Comparison of ENCODE assay signal across 10 cellular contexts in genomic region chr6:36873115-36873514, GRCh38. TPM values are rescaled to one million over a fixed set of nuclear protein-coding genes. Genes with fewer than 3 reads are reported as not detected.
A peak's percentile ranks its signal among the peaks of the same experiment; 100 is the strongest.
DNase-seq lines count a peak whose midpoint lies in the region; ATAC-seq, FAIRE-seq and TF ChIP-seq lines count a peak whose summit lies in the region.
"Had no signal": no experiment of that assay in that cellular context is flagged by ENCODE, and none has a peak within 500 bp of the region (broad histone marks: within the 10 kb centered on the region; RNA-seq: fewer than 3 reads in every experiment).

No MANE protein-coding gene starts in this region.

- H3K36me3 ChIP-seq in HepG2 (replicated peaks in 1 of 2; ENCODE audit: control insufficient read depth in 1 of 2, insufficient read depth in 2 of 2, low read length in 2 of 2) (peaks cover 3 to 33% of the 10 kb centered on the region in 2 experiments; a peak in 4 of 5 replicates), right lobe of liver (no peaks in the 10 kb centered on the region), PC-3 (ENCODE audit: low read depth, low read length) (peaks cover 21% of the 10 kb centered on the region)

- in situ Hi-C loops in HepG2 (cut with HindIII; ENCODE audit: extremely low pct_ligation_motif_present, low pct_unique_long_range_greater_than_20kb) = no loop called here

- H3K79me2 ChIP-seq in HepG2 (ENCODE audit: insufficient read depth, low read length) (peaks cover 31% of the 10 kb centered on the region), PC-3 (ENCODE audit: low read length) (peaks cover 46% of the 10 kb centered on the region)

- TF ChIP-seq POLR2A in HepG2 (IDR thresholded peaks at IDR 0.05; ENCODE audit: insufficient read depth in 1 of 2, low read depth in 2 of 2, low read length in 2 of 2) = no peak
- TF ChIP-seq POLR2A in right lobe of liver (IDR thresholded peaks at IDR 0.05) = no peak

- H3K4me1 Mint-ChIP-seq in endothelial cell (ENCODE audit: unreplicated experiment) = peaks cover 21% of the 10 kb centered on the region
- H3K4me1 Mint-ChIP-seq in stimulated activated naive CD8-positive, alpha-beta T cell treated with anti-CD3 and anti-CD28 coated beads, Interleukin-15, amount 100 ng/mL, for 72 hours = peaks cover 61% of the 10 kb centered on the region

- peaks cover 9% of the 10 kb centered on the region for H3K36me3 Mint-ChIP-seq in endothelial cell (ENCODE audit: low read depth, unreplicated experiment)

- TF ChIP-seq EP300 in HepG2 (IDR thresholded peaks at IDR 0.05; ENCODE audit: low read depth in 2 of 2, low read length in 2 of 2) = no peak
- no peak for TF ChIP-seq EP300 in HepG2 (CRISPR knock-in tag; IDR thresholded peaks at IDR 0.05; ENCODE audit: borderline replicate concordance)

- H3K4me2 ChIP-seq in HepG2 (ENCODE audit: low read depth, low read length) (peak overlapping the region; percentile 92), PC-3 (ENCODE audit: low read length) (peak overlapping the region; percentile 90)

- H3F3A ChIP-seq in PC-3 (ENCODE audit: low read length, unreplicated experiment) = no peaks in the 10 kb centered on the region

- H3K9me3 Mint-ChIP-seq in endothelial cell (ENCODE audit: unreplicated experiment) = no peaks in the 10 kb centered on the region
- no peaks in the 10 kb centered on the region for H3K9me3 Mint-ChIP-seq in stimulated activated naive CD8-positive, alpha-beta T cell treated with anti-CD3 and anti-CD28 coated beads, Interleukin-15, amount 100 ng/mL, for 72 hours

- CTCF ChIA-PET in HepG2 (lab: Yijun Ruan, JAX; ENCODE audit: low intra/inter-chr PET ratio, low total read pairs) (interaction anchor here (1.7 to 1.8 kb wide), 2 partner anchors 90 to 107 kb away, joined by 3 to 8 read pairs; no protein-coding TSS in a partner anchor), PC-3 (lab: Charles Lee) (no interaction called here)

- H2AFZ ChIP-seq in HepG2 (ENCODE audit: low read length) (no peak overlapping the region), PC-3 (ENCODE audit: low read length) (no peak overlapping the region)

- DNase-seq in HepG2 (ENCODE audit: low spot score) = no peak
- DNase-seq in right lobe of liver = no peak
- DNase-seq in PC-3 = no peak
- DNase-seq in endothelial cell (ENCODE audit: low spot score) = no peak
- DNase-seq in stimulated activated naive CD8-positive, alpha-beta T cell treated with anti-CD3 and anti-CD28 coated beads, Interleukin-15, amount 100 ng/mL, for 72 hours = no peak
- DNase-seq in dorsolateral prefrontal cortex = no peak
- no peak for DNase-seq in substantia nigra (lab: John Stamatoyannopoulos, UW)
- no peak for DNase-seq in HCEC 1CT
- DNase-seq: SHP77 treated with DMSO at 0.1 percent for 48 hours had no signal

- H4K20me1 ChIP-seq in HepG2 (ENCODE audit: insufficient read depth, low read length) (no peaks in the 10 kb centered on the region; the same call in 1 of the 2 replicates), PC-3 (ENCODE audit: low read length) (no peaks in the 10 kb centered on the region)

- TF ChIP-seq RAD21 in HepG2 (CRISPR knock-in tag; IDR thresholded peaks at IDR 0.05) = no peak

- no peak for FAIRE-seq in HepG2 (lab: Jason Lieb, UNC)
- FAIRE-seq: frontal cortex had no signal

- 98% methylated on average over 1 of the region's 1 CpG for WGBS in HepG2 (ENCODE audit: low lambda C conversion rate)
- 85% methylated on average over 1 of the region's 1 CpG for WGBS in right lobe of liver (ENCODE audit: insufficient coverage, low coverage, low lambda C conversion rate, missing lambda C conversion rate)

- no peaks in the 10 kb centered on the region for H3K27me3 Mint-ChIP-seq in endothelial cell (ENCODE audit: unreplicated experiment)
- no peaks in the 10 kb centered on the region for H3K27me3 Mint-ChIP-seq in stimulated activated naive CD8-positive, alpha-beta T cell treated with anti-CD3 and anti-CD28 coated beads, Interleukin-15, amount 100 ng/mL, for 72 hours

- BruUV-seq in HepG2 (replicated peaks; lab: Mats Ljungman, UMichigan) (no TSS peak), PC-3 (replicated peaks; lab: Mats Ljungman, UMichigan) (no TSS peak)

- POLR2A ChIA-PET in HepG2 (lab: Yijun Ruan, JAX) (interaction anchor here (2.3 to 2.9 kb wide), 4 partner anchors 13 to 113 kb away, joined by 14 to 61 read pairs (median 23); partner anchors contain the start of genes C6orf89 and MTCH1), PC-3 (lab: Charles Lee; ENCODE audit: unreplicated experiment) (no interaction called here)

- ATAC-seq in HepG2 (no peak), right lobe of liver (no peak), PC-3 (no peak)
- ATAC-seq in stimulated activated naive CD8-positive, alpha-beta T cell treated with anti-CD3 and anti-CD28 coated beads, Interleukin-15, amount 100 ng/mL, for 72 hours = no peak

- H3K4me1 ChIP-seq in HepG2 (ENCODE audit: insufficient read depth, low read length) = peaks cover 34% of the 10 kb centered on the region
- peaks cover 0 to 19% (median 2%) of the 10 kb centered on the region in 4 donors for H3K4me1 ChIP-seq in right lobe of liver
- peaks cover 18% of the 10 kb centered on the region for H3K4me1 ChIP-seq in PC-3 (ENCODE audit: insufficient read depth, low read length)

- TF ChIP-seq CTCF in HepG2 (CRISPR knock-in tag; IDR thresholded peaks at IDR 0.05) = no peak
- TF ChIP-seq CTCF in right lobe of liver (IDR thresholded peaks at IDR 0.05) = no peak
- TF ChIP-seq CTCF in PC-3 (conservative IDR thresholded peaks at IDR 0.05; ENCODE audit: low read depth, low read length) = no peak
- TF ChIP-seq CTCF in endothelial cell (IDR thresholded peaks at IDR 0.05; ENCODE audit: unreplicated experiment) = no peak
- TF ChIP-seq CTCF in dorsolateral prefrontal cortex (IDR thresholded peaks at IDR 0.05 in 54 of 56, conservative IDR thresholded peaks at IDR 0.05 in 2 of 56; ENCODE audit: low read depth in 1 of 56, partially characterized antibody in 56 of 56) = no peak

- intact Hi-C loops in HepG2 (cut with micrococcal nuclease; ENCODE audit: unreplicated experiment) = loop anchor here (2.0 kb wide), 1 partner anchor 38 kb away; no protein-coding TSS in a partner anchor
- intact Hi-C loops in right lobe of liver (cut with DNase I) = no loop called here
- intact Hi-C loops in PC-3 (cut with micrococcal nuclease) = no loop called here
- intact Hi-C loops in dorsolateral prefrontal cortex (cut with DNase I) = no loop called here

- H3K9ac ChIP-seq in HepG2 (ENCODE audit: insufficient read depth, low read depth, low read length) (peak overlapping the region; percentile 90; the same call in 1 of the 2 replicates), PC-3 (ENCODE audit: low read length) (peak overlapping the region; percentile 95; the same call in 1 of the 2 replicates)

- no peak overlapping the region for H3K27ac Mint-ChIP-seq in endothelial cell (ENCODE audit: unreplicated experiment)
- peak overlapping the region in 1 of 2 donors; percentile 75 for H3K27ac Mint-ChIP-seq in stimulated activated naive CD8-positive, alpha-beta T cell treated with anti-CD3 and anti-CD28 coated beads, Interleukin-15, amount 100 ng/mL, for 72 hours

- peak overlapping the region; percentile 99 for H3K4me3 Mint-ChIP-seq in endothelial cell (ENCODE audit: unreplicated experiment)
- peak overlapping the region; percentile 90 to 94 for H3K4me3 Mint-ChIP-seq in stimulated activated naive CD8-positive, alpha-beta T cell treated with anti-CD3 and anti-CD28 coated beads, Interleukin-15, amount 100 ng/mL, for 72 hours

- H3K4me3 ChIP-seq in HepG2 (replicated peaks in 1 of 3; ENCODE audit: insufficient read depth in 1 of 3, low read depth in 2 of 3, low read length in 3 of 3) = peak overlapping the region in 2 of 3 experiments; percentile 83 to 94; a peak in 3 of 6 replicates
- no peak overlapping the region for H3K4me3 ChIP-seq in right lobe of liver
- H3K4me3 ChIP-seq in PC-3 (ENCODE audit: low read length) = peak overlapping the region; percentile 92
- peak overlapping the region in 27 of 59 donors; percentile 10 to 97 (median 88) for H3K4me3 ChIP-seq in dorsolateral prefrontal cortex

- no peaks in the 10 kb centered on the region for H3K9me2 ChIP-seq in PC-3 (replicated peaks; ENCODE audit: low read length)

- H3K9me3 ChIP-seq in HepG2 (ENCODE audit: low read length) (no peaks in the 10 kb centered on the region), right lobe of liver (no peaks in the 10 kb centered on the region), PC-3 (ENCODE audit: low read length) (no peaks in the 10 kb centered on the region)

- H3K27me3 ChIP-seq in HepG2 (ENCODE audit: control insufficient read depth in 1 of 2, insufficient read depth in 2 of 2, low read length in 2 of 2) (peaks cover 0 to 2% of the 10 kb centered on the region in 2 experiments; a peak in 2 of 5 replicates), right lobe of liver (no peaks in the 10 kb centered on the region), PC-3 (ENCODE audit: low read length) (no peaks in the 10 kb centered on the region), dorsolateral prefrontal cortex (no peaks in the 10 kb centered on the region)

- H3K27ac ChIP-seq in HepG2 (ENCODE audit: extremely low read length, insufficient read depth, low read length) (no peak overlapping the region), right lobe of liver (no peak overlapping the region), PC-3 (ENCODE audit: low read length) (no peak overlapping the region), dorsolateral prefrontal cortex (no peak overlapping the region), substantia nigra (ENCODE audit: low read depth, low read length, poor library complexity, severe bottlenecking) (no peak overlapping the region)

RNA-seq across cellular contexts. Expression of gene PPIL1, which starts 1.5 kb away (rescaled TPM):
- total RNA-seq in HepG2 (2016; rRNA removed; fragmentation: Illumina TruSeq; extraction: Trizol) (144 and 202 TPM in 2 replicates), right lobe of liver (10 to 100 TPM; 11.2 to 29.2 (median 16.5) TPM), PC-3 (2014; rRNA removed) (37.3 and 39.9 TPM in 2 replicates), endothelial cell (ENCODE audit: unreplicated experiment) (33.4 TPM), dorsolateral prefrontal cortex (10 to 100 TPM; 14.7 to 37.9 (median 25.3) TPM)
- 18.7 and 21.1 TPM in 2 replicates for total RNA-seq in HepG2 (2016; cell fraction: cytosol; rRNA removed; fragmentation: Illumina TruSeq; extraction: Trizol; ENCODE audit: low read depth)
- total RNA-seq in HepG2 (2016; cell fraction: insoluble cytoplasmic fraction; rRNA removed; fragmentation: Illumina TruSeq; extraction: Trizol) = 144 and 223 TPM in 2 replicates
- total RNA-seq in HepG2 (2016; cell fraction: membrane; rRNA removed; fragmentation: Illumina TruSeq; extraction: Trizol) = 75.0 TPM in 2 replicates
- 60.3 and 65.1 TPM in 2 replicates for total RNA-seq in HepG2 (2016; cell fraction: nucleus; rRNA removed; fragmentation: Illumina TruSeq; extraction: Trizol)
- polyA plus RNA-seq in HepG2 (2011; rRNA removed) = 59.0 and 74.2 TPM in 2 replicates
- polyA plus RNA-seq in HepG2 (2011; cell fraction: cytosol; rRNA removed) = 53.5 and 73.2 TPM in 2 replicates
- 9.9 and 13.8 TPM in 2 replicates for polyA plus RNA-seq in HepG2 (2011; cell fraction: nucleus; rRNA removed)
- polyA plus RNA-seq in HepG2 (2012) = 62.2 and 66.4 TPM in 2 replicates
- polyA plus RNA-seq in HepG2 (2016; cell fraction: cytosol; fragmentation: Illumina TruSeq; extraction: Trizol; ENCODE audit: low read depth) = 20.3 and 21.1 TPM in 2 replicates
- 209 and 228 TPM in 2 replicates for polyA plus RNA-seq in HepG2 (2016; cell fraction: insoluble cytoplasmic fraction; fragmentation: Illumina TruSeq; extraction: Trizol; ENCODE audit: low read depth)
- 57.0 and 58.9 TPM in 2 replicates for polyA plus RNA-seq in HepG2 (2016; cell fraction: membrane; fragmentation: Illumina TruSeq; extraction: Trizol; ENCODE audit: low read depth)
- 73.7 and 81.3 TPM in 2 replicates for polyA plus RNA-seq in HepG2 (2016; cell fraction: nucleus; fragmentation: Illumina TruSeq; extraction: Trizol; ENCODE audit: insufficient read depth, low read depth)
- polyA minus RNA-seq in HepG2 (2011; rRNA and poly(A)+ RNA removed; ENCODE audit: low replicate concordance) = 69.1 and 72.7 TPM in 2 replicates
- polyA minus RNA-seq in HepG2 (2011; cell fraction: cytosol; rRNA and poly(A)+ RNA removed) = 31.7 and 39.2 TPM in 2 replicates
- polyA minus RNA-seq in HepG2 (2011; cell fraction: nucleus; rRNA and poly(A)+ RNA removed) = 17.1 and 20.0 TPM in 2 replicates

RNA-seq across cellular contexts. Expression of gene C6orf89, which starts 12.6 kb away (rescaled TPM):
- total RNA-seq in HepG2 (2016; rRNA removed; fragmentation: Illumina TruSeq; extraction: Trizol) (23.9 and 32.2 TPM in 2 replicates), right lobe of liver (10 to 100 TPM; 29.0 to 37.0 (median 32.1) TPM), PC-3 (2014; rRNA removed) (23.2 and 27.8 TPM in 2 replicates), endothelial cell (ENCODE audit: unreplicated experiment) (43.2 TPM), dorsolateral prefrontal cortex (10 to 100 TPM; 52.9 to 88.0 (median 72.2) TPM)
- total RNA-seq in HepG2 (2016; cell fraction: cytosol; rRNA removed; fragmentation: Illumina TruSeq; extraction: Trizol; ENCODE audit: low read depth) = 7.9 and 8.2 TPM in 2 replicates
- 22.0 and 33.0 TPM in 2 replicates for total RNA-seq in HepG2 (2016; cell fraction: insoluble cytoplasmic fraction; rRNA removed; fragmentation: Illumina TruSeq; extraction: Trizol)
- 14.6 and 15.0 TPM in 2 replicates for total RNA-seq in HepG2 (2016; cell fraction: membrane; rRNA removed; fragmentation: Illumina TruSeq; extraction: Trizol)
- total RNA-seq in HepG2 (2016; cell fraction: nucleus; rRNA removed; fragmentation: Illumina TruSeq; extraction: Trizol) = 25.4 and 27.7 TPM in 2 replicates
- 22.1 and 26.0 TPM in 2 replicates for polyA plus RNA-seq in HepG2 (2011; rRNA removed)
- 11.4 and 16.3 TPM in 2 replicates for polyA plus RNA-seq in HepG2 (2011; cell fraction: cytosol; rRNA removed)
- polyA plus RNA-seq in HepG2 (2011; cell fraction: nucleus; rRNA removed) = 12.6 and 14.7 TPM in 2 replicates
- polyA plus RNA-seq in HepG2 (2012) = 24.1 and 25.8 TPM in 2 replicates
- polyA plus RNA-seq in HepG2 (2016; cell fraction: cytosol; fragmentation: Illumina TruSeq; extraction: Trizol; ENCODE audit: low read depth) = 6.6 and 6.8 TPM in 2 replicates
- polyA plus RNA-seq in HepG2 (2016; cell fraction: insoluble cytoplasmic fraction; fragmentation: Illumina TruSeq; extraction: Trizol; ENCODE audit: low read depth) = 16.8 and 19.4 TPM in 2 replicates
- 10.3 and 12.1 TPM in 2 replicates for polyA plus RNA-seq in HepG2 (2016; cell fraction: membrane; fragmentation: Illumina TruSeq; extraction: Trizol; ENCODE audit: low read depth)
- polyA plus RNA-seq in HepG2 (2016; cell fraction: nucleus; fragmentation: Illumina TruSeq; extraction: Trizol; ENCODE audit: insufficient read depth, low read depth) = 31.1 and 31.6 TPM in 2 replicates
- 18.1 and 18.8 TPM in 2 replicates for polyA minus RNA-seq in HepG2 (2011; rRNA and poly(A)+ RNA removed; ENCODE audit: low replicate concordance)
- 7.6 and 13.6 TPM in 2 replicates for polyA minus RNA-seq in HepG2 (2011; cell fraction: cytosol; rRNA and poly(A)+ RNA removed)
- polyA minus RNA-seq in HepG2 (2011; cell fraction: nucleus; rRNA and poly(A)+ RNA removed) = 6.8 and 8.6 TPM in 2 replicates

RNA-seq across cellular contexts. Expression of gene CPNE5, which starts 33.9 kb away (rescaled TPM):
- total RNA-seq in HepG2 (2016; rRNA removed; fragmentation: Illumina TruSeq; extraction: Trizol) (not detected in 2 replicates), right lobe of liver (under 1 TPM; 0.12 to 0.84 (median 0.23) TPM), PC-3 (2014; rRNA removed) (0.29 TPM in 1 of 2 replicates, not detected in the other), endothelial cell (ENCODE audit: unreplicated experiment) (24.9 TPM), dorsolateral prefrontal cortex (100 to 1,000 TPM in 69 of 120 experiments, 10 to 100 TPM in 51; 48.5 to 145 (median 105) TPM)
- not detected in 2 replicates for total RNA-seq in HepG2 (2016; cell fraction: cytosol; rRNA removed; fragmentation: Illumina TruSeq; extraction: Trizol; ENCODE audit: low read depth)
- total RNA-seq in HepG2 (2016; cell fraction: insoluble cytoplasmic fraction; rRNA removed; fragmentation: Illumina TruSeq; extraction: Trizol) = not detected in 2 replicates
- not detected in 2 replicates for total RNA-seq in HepG2 (2016; cell fraction: membrane; rRNA removed; fragmentation: Illumina TruSeq; extraction: Trizol)
- not detected in 2 replicates for total RNA-seq in HepG2 (2016; cell fraction: nucleus; rRNA removed; fragmentation: Illumina TruSeq; extraction: Trizol)
- polyA plus RNA-seq in HepG2 (2011; rRNA removed) = 0.10 and 0.16 TPM in 2 replicates
- 0.15 TPM in 1 of 2 replicates, not detected in the other for polyA plus RNA-seq in HepG2 (2011; cell fraction: cytosol; rRNA removed)
- 0.36 and 0.40 TPM in 2 replicates for polyA plus RNA-seq in HepG2 (2011; cell fraction: nucleus; rRNA removed)
- polyA plus RNA-seq in HepG2 (2012) = 0.05 and 0.16 TPM in 2 replicates
- polyA plus RNA-seq in HepG2 (2016; cell fraction: cytosol; fragmentation: Illumina TruSeq; extraction: Trizol; ENCODE audit: low read depth) = not detected in 2 replicates
- polyA plus RNA-seq in HepG2 (2016; cell fraction: insoluble cytoplasmic fraction; fragmentation: Illumina TruSeq; extraction: Trizol; ENCODE audit: low read depth) = not detected in 2 replicates
- not detected in 2 replicates for polyA plus RNA-seq in HepG2 (2016; cell fraction: membrane; fragmentation: Illumina TruSeq; extraction: Trizol; ENCODE audit: low read depth)
- not detected in 2 replicates for polyA plus RNA-seq in HepG2 (2016; cell fraction: nucleus; fragmentation: Illumina TruSeq; extraction: Trizol; ENCODE audit: insufficient read depth, low read depth)
- 0.26 TPM in 1 of 2 replicates, not detected in the other for polyA minus RNA-seq in HepG2 (2011; rRNA and poly(A)+ RNA removed; ENCODE audit: low replicate concordance)
- polyA minus RNA-seq in HepG2 (2011; cell fraction: cytosol; rRNA and poly(A)+ RNA removed) = not detected in 2 replicates
- not detected in 2 replicates for polyA minus RNA-seq in HepG2 (2011; cell fraction: nucleus; rRNA and poly(A)+ RNA removed)

Comparison
In these comparisons a context has a peak if more than half of its experiments do, and no peak if none do; other contexts are left out.
1. H3K4me3 ChIP-seq: peak in HepG2 (2 of 3) and PC-3 (single experiment); none in right lobe of liver (0 of 3).
2. RNA of gene CPNE5, which starts 33.9 kb away (total RNA-seq): 48.5 to 145 TPM in dorsolateral prefrontal cortex and 24.9 TPM in endothelial cell (single experiment); 0.12 to 0.84 TPM in right lobe of liver, not detected in HepG2 and 0.29 TPM in PC-3; every median in the first group is over 10 times any median in the second.